ENCODE assay signal across 11 cellular contexts in the genomic region with DNA sequence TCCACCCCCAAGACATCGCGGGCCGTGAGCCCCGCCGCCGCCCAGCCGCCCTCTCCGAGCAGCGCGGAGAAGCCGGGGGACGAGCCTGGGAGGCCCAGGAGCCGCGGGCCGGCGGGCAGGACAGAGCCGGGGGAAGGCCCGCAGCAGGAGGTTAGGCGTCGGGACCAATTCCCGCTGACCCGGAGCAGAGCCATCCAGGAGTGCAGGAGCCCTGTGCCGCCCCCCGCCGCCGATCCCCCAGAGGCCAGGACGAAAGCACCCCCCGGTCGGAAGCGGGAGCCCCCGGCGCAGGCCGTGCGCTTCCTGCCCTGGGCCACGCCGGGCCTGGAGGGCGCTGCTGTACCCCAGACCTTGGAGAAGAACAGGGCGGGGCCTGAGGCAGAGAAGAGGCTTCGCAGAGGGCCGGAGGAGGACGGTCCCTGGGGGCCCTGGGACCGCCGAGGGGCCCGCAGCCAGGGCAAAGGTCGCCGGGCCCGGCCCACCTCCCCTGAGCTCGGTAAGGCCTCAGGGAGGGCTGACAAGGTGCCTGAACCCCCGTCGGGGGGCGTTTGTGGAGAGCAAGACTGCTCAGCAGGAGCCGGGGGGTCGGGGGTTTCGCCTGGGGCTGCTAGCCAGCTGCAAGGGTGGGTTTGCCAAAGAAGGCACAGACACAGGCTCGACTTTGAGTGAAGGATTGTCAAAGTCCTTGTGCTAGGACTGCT. TPM values are rescaled to one million over a fixed set of nuclear protein-coding genes. Genes with fewer than 3 reads are reported as not detected.
A peak's percentile ranks its signal among the peaks of the same experiment; 100 is the strongest.
DNase-seq lines count a peak whose midpoint lies in the region; ATAC-seq, FAIRE-seq and TF ChIP-seq lines count a peak whose summit lies in the region.
"Had no signal": no experiment of that assay in that cellular context is flagged by ENCODE, and none has a peak within 500 bp of the region (broad histone marks: within the 10 kb centered on the region; RNA-seq: fewer than 3 reads in every experiment).

No MANE protein-coding gene starts in this region.

- no peaks in the 10 kb centered on the region for H3K4me1 Mint-ChIP-seq in progenitor cell of endocrine pancreas (ENCODE audit: low read depth)

- no peaks in the 10 kb centered on the region for H3K4me1 ChIP-seq in GM12878 (ENCODE audit: control insufficient read depth, insufficient read depth, low read length)

- no peak overlapping the region for H3K27ac Mint-ChIP-seq in progenitor cell of endocrine pancreas
- H3K27ac Mint-ChIP-seq: CD8-positive, alpha-beta memory T cell had no signal

- no peak for FAIRE-seq in GM12878 (lab: Jason Lieb, UNC)

- RAD21 ChIA-PET in GM12878 (lab: Charles Lee; ENCODE audit: unreplicated experiment) = no interaction called here

- in situ Hi-C loops in GM12878 (cut with MboI) = no loop called here

- H3K4me3 ChIP-seq in GM12878 = no peak overlapping the region

- intact Hi-C loops in GM12878 (cut with micrococcal nuclease; ENCODE audit: unreplicated experiment) = no loop called here

- peaks cover 6 to 12% of the 10 kb centered on the region in 2 experiments; a peak in 3 of 4 replicates for H3K27me3 ChIP-seq in GM12878 (replicated peaks in 1 of 2; ENCODE audit: control insufficient read depth in 2 of 2, insufficient read depth in 2 of 2, low read length in 1 of 2)

- no peak overlapping the region for H3K9ac ChIP-seq in GM12878 (ENCODE audit: control insufficient read depth, insufficient read depth, low read length)

- H3K36me3 ChIP-seq in GM12878 (ENCODE audit: control insufficient read depth in 2 of 2, insufficient read depth in 2 of 2, low read length in 1 of 2) = no peaks in the 10 kb centered on the region
- H3K36me3 ChIP-seq: neutrophil had no signal

- DNase-seq in HuH-7 (ENCODE audit: low spot score) (peak; percentile 40), GM12878 (ENCODE audit: low read depth, low spot score) (no peak), progenitor cell of endocrine pancreas (ENCODE audit: low spot score, unreplicated experiment) (no peak), HPDE6-E6E7 (ENCODE audit: extremely low spot score) (no peak), SW 1271 (lab: John Stamatoyannopoulos, UW) (no peak)
- DNase-seq: activated gamma-delta T cell treated with Interleukin-2 at 50 U/mL for 16 hours; NCI-H226; stimulated activated CD4-positive, alpha-beta T cell treated with anti-CD3 and anti-CD28 coated beads, Interleukin-1b, Interleukin-23, amount 100 ng/mL, for 48 hours had no signal

- POLR2A ChIA-PET in GM12878 (lab: Charles Lee) = no interaction called here

- H3K27ac ChIP-seq in GM12878 (ENCODE audit: control insufficient read depth, insufficient read depth) = no peak overlapping the region
- H3K27ac ChIP-seq: neutrophil had no signal

- TF ChIP-seq CTCF in GM12878 (IDR thresholded peaks at IDR 0.05 in 2 of 3, conservative IDR thresholded peaks at IDR 0.05 in 1 of 3; ENCODE audit: control insufficient read depth in 2 of 3, extremely low read depth in 1 of 3, insufficient read depth in 1 of 3, low read depth in 3 of 3, low read length in 3 of 3) = no peak
- peak; percentile 36 for TF ChIP-seq CTCF in progenitor cell of endocrine pancreas (IDR thresholded peaks at IDR 0.05; ENCODE audit: unreplicated experiment)

- CTCF ChIA-PET in GM12878 (lab: Yijun Ruan, JAX) = interaction anchor here (0.6 to 1.0 kb wide), 2 partner anchors 10 to 111 kb away, joined by 3 read pairs; no protein-coding TSS in a partner anchor

- peaks cover 72% of the 10 kb centered on the region for H3K27me3 Mint-ChIP-seq in progenitor cell of endocrine pancreas

- peaks cover 1% of the 10 kb centered on the region for H3K36me3 Mint-ChIP-seq in progenitor cell of endocrine pancreas (ENCODE audit: insufficient read depth)

- no peak overlapping the region for H3K4me2 ChIP-seq in GM12878 (ENCODE audit: control insufficient read depth, insufficient read depth)

- H4K20me1 ChIP-seq in GM12878 (ENCODE audit: control insufficient read depth, insufficient read depth) = no peaks in the 10 kb centered on the region

- H3K9me3 ChIP-seq in GM12878 (replicated peaks; ENCODE audit: control insufficient read depth, insufficient read depth, low read length) = no peaks in the 10 kb centered on the region
- H3K9me3 ChIP-seq: neutrophil had no signal

- SMC1A ChIA-PET in GM12878 (lab: Charles Lee; ENCODE audit: uncharacterized antibody, unreplicated experiment) = no interaction called here

- ATAC-seq in GM12878 = peak; percentile 17; the same call in 1 of the 3 replicates
- ATAC-seq in GM19452 (IDR thresholded peaks at IDR 0.05; ENCODE audit: unreplicated experiment) = no peak

- no peak overlapping the region for H2AFZ ChIP-seq in GM12878 (ENCODE audit: control insufficient read depth, low read depth, low read length)

- no TSS peak for BruUV-seq in GM12878 (replicated peaks; lab: Mats Ljungman, UMichigan)

- no peak for TF ChIP-seq RAD21 in GM12878 (IDR thresholded peaks at IDR 0.05; ENCODE audit: insufficient read depth, low read depth, low read length)

- TF ChIP-seq EP300 in GM12878 (IDR thresholded peaks at IDR 0.05; ENCODE audit: borderline replicate concordance in 1 of 2, control insufficient read depth in 1 of 2, low read depth in 2 of 2, low read length in 2 of 2) = no peak

- 7% methylated on average over 53 of the region's 55 CpGs for whole genome bisulfite sequencing in GM12878 (ENCODE audit: insufficient coverage, insufficient replicate concordance, low lambda C conversion rate, missing lambda C conversion rate)

- TF ChIP-seq POLR2A in GM12878 (IDR thresholded peaks at IDR 0.05; ENCODE audit: low read depth, low read length) = no peak

- H3K9me3 Mint-ChIP-seq in progenitor cell of endocrine pancreas (ENCODE audit: low read depth) = no peaks in the 10 kb centered on the region
- H3K9me3 Mint-ChIP-seq: CD8-positive, alpha-beta memory T cell had no signal

- no peak overlapping the region for H3K4me3 Mint-ChIP-seq in progenitor cell of endocrine pancreas (ENCODE audit: low read depth)

- no peaks in the 10 kb centered on the region for H3K79me2 ChIP-seq in GM12878 (ENCODE audit: control insufficient read depth, insufficient read depth, low read length)

RNA-seq across cellular contexts. Expression of gene SPEG, which starts 14.3 kb away (rescaled TPM):
- not detected in 2 replicates for total RNA-seq in GM12878 (2013; cell fraction: nucleolus; rRNA removed)
- total RNA-seq in GM12878 (2014; rRNA removed) = not detected in 2 replicates
- total RNA-seq in GM12878 (2014; rRNA removed; fragmentation: Illumina TruSeq; extraction: Trizol) = not detected in 2 replicates
- total RNA-seq in GM12878 (2021) = 0.28 TPM in 1 of 2 replicates, not detected in the other
- polyA plus RNA-seq in GM12878 (2011; ENCODE audit: low read depth) = not detected
- polyA plus RNA-seq in GM12878 (2011; rRNA removed) = not detected in 2 replicates
- 0.01 and 0.02 TPM in 2 replicates for polyA plus RNA-seq in GM12878 (2011; cell fraction: cytosol; rRNA removed)
- polyA plus RNA-seq in GM12878 (2011; cell fraction: nucleus; rRNA removed) = 0.21 TPM in 1 of 2 replicates, not detected in the other
- 0.17 TPM in 1 of 2 replicates, not detected in the other for polyA plus RNA-seq in GM12878 (2012)
- not detected in 2 replicates for polyA plus RNA-seq in GM12878 (2014; fragmentation: Illumina TruSeq; extraction: Trizol)
- polyA plus RNA-seq in GM12878 (2014; fragmentation: Nextera tagmentation; extraction: Ambion mirVana) = not detected
- polyA plus RNA-seq in GM12878 (2014; rRNA removed) = 0.01 and 0.03 TPM in 2 replicates
- not detected for polyA plus RNA-seq in GM12878 (2016; fragmentation: Nextera tagmentation; extraction: Ambion mirVana)
- polyA minus RNA-seq in GM12878 (2011; rRNA and poly(A)+ RNA removed) = not detected in 2 replicates
- not detected in 2 replicates for polyA minus RNA-seq in GM12878 (2011; cell fraction: cytosol; rRNA and poly(A)+ RNA removed)
- not detected in 2 replicates for polyA minus RNA-seq in GM12878 (2011; cell fraction: nucleus; rRNA and poly(A)+ RNA removed)
- total RNA-seq in progenitor cell of endocrine pancreas = 15.1 and 15.5 TPM in 2 replicates

RNA-seq across cellular contexts. Expression of gene DES, which starts 30.7 kb away (rescaled TPM):
- not detected in 2 replicates for total RNA-seq in GM12878 (2013; cell fraction: nucleolus; rRNA removed)
- total RNA-seq in GM12878 (2014; rRNA removed) (not detected in 2 replicates), GM12878 (2014; rRNA removed; fragmentation: Illumina TruSeq; extraction: Trizol) (not detected in 2 replicates), GM12878 (2021) (0.66 and 0.80 TPM in 2 replicates), progenitor cell of endocrine pancreas (not detected in 2 replicates)
- not detected for polyA plus RNA-seq in GM12878 (2011; ENCODE audit: low read depth)
- polyA plus RNA-seq in GM12878 (2011; rRNA removed) (not detected in 2 replicates), GM12878 (2014; fragmentation: Illumina TruSeq; extraction: Trizol) (not detected in 2 replicates), GM12878 (2014; fragmentation: Nextera tagmentation; extraction: Ambion mirVana) (not detected), GM12878 (2014; rRNA removed) (not detected in 2 replicates), GM12878 (2016; fragmentation: Nextera tagmentation; extraction: Ambion mirVana) (not detected)
- polyA plus RNA-seq in GM12878 (2011; cell fraction: cytosol; rRNA removed) = not detected in 2 replicates
- not detected in 2 replicates for polyA plus RNA-seq in GM12878 (2011; cell fraction: nucleus; rRNA removed)
- not detected in 2 replicates for polyA plus RNA-seq in GM12878 (2012)
- polyA minus RNA-seq in GM12878 (2011; rRNA and poly(A)+ RNA removed) = not detected in 2 replicates
- polyA minus RNA-seq in GM12878 (2011; cell fraction: cytosol; rRNA and poly(A)+ RNA removed) = not detected in 2 replicates
- polyA minus RNA-seq in GM12878 (2011; cell fraction: nucleus; rRNA and poly(A)+ RNA removed) = not detected in 2 replicates
- total RNA-seq: CD8-positive, alpha-beta memory T cell had no signal
- polyA plus RNA-seq: CD8-positive, alpha-beta memory T cell had no signal

RNA-seq across cellular contexts. Expression of gene GMPPA, which starts 49.8 kb away (rescaled TPM):
- total RNA-seq in GM12878 (2013; cell fraction: nucleolus; rRNA removed) = 20.1 and 20.9 TPM in 2 replicates
- total RNA-seq in GM12878 (2014; rRNA removed) (44.6 and 45.9 TPM in 2 replicates), GM12878 (2014; rRNA removed; fragmentation: Illumina TruSeq; extraction: Trizol) (23.4 and 24.4 TPM in 2 replicates), GM12878 (2021) (37.6 and 45.3 TPM in 2 replicates), progenitor cell of endocrine pancreas (35.8 and 37.4 TPM in 2 replicates)
- polyA plus RNA-seq in GM12878 (2011; ENCODE audit: low read depth) = 51.7 TPM
- polyA plus RNA-seq in GM12878 (2011; rRNA removed) (31.1 and 53.6 TPM in 2 replicates), GM12878 (2014; fragmentation: Illumina TruSeq; extraction: Trizol) (35.6 and 38.9 TPM in 2 replicates), GM12878 (2014; fragmentation: Nextera tagmentation; extraction: Ambion mirVana) (10 to 100 TPM in 1 of 2 experiments, 1 to 10 TPM in 1; 1.9 to 10.2 TPM), GM12878 (2014; rRNA removed) (49.9 and 54.5 TPM in 2 replicates), GM12878 (2016; fragmentation: Nextera tagmentation; extraction: Ambion mirVana) (10 to 100 TPM; 66.8 to 83.2 TPM)
- polyA plus RNA-seq in GM12878 (2011; cell fraction: cytosol; rRNA removed) = 80.7 and 80.9 TPM in 2 replicates
- polyA plus RNA-seq in GM12878 (2011; cell fraction: nucleus; rRNA removed) = 106 and 110 TPM in 2 replicates
- 47.7 and 54.4 TPM in 2 replicates for polyA plus RNA-seq in GM12878 (2012)
- 53.2 and 62.3 TPM in 2 replicates for polyA minus RNA-seq in GM12878 (2011; rRNA and poly(A)+ RNA removed)
- 16.4 and 26.6 TPM in 2 replicates for polyA minus RNA-seq in GM12878 (2011; cell fraction: cytosol; rRNA and poly(A)+ RNA removed)
- polyA minus RNA-seq in GM12878 (2011; cell fraction: nucleus; rRNA and poly(A)+ RNA removed) = 18.9 and 24.5 TPM in 2 replicates

Comparison
In these comparisons a context has a peak if more than half of its experiments do, and no peak if none do; other contexts are left out.
1. RNA of gene SPEG, which starts 14.3 kb away (total RNA-seq): 15.1 to 15.5 TPM in progenitor cell of endocrine pancreas; 0.28 TPM in GM12878; every median in the first group is over 10 times any median in the second.